8 cellular contexts compared by ENCODE assay signal in genomic region chr19:11924886-11925583, GRCh38. TPM values are rescaled to one million over a fixed set of nuclear protein-coding genes. Genes with fewer than 3 reads are reported as not detected.
A peak's percentile ranks its signal among the peaks of the same experiment; 100 is the strongest.
DNase-seq lines count a peak whose midpoint lies in the region; ATAC-seq and TF ChIP-seq lines count a peak whose summit lies in the region.

Gene ZNF700 (plus strand): TSS chr19:11925107. CDS start chr19:11925211, 104 bp downstream.

- H4K20me1 ChIP-seq in IMR-90 (ENCODE audit: insufficient read depth, low read length): peaks cover 3% of the 10 kb centered on the region

- peak within 1 kb of the TSS; percentile 92 for H3K4me2 ChIP-seq in IMR-90 (ENCODE audit: low read depth, low read length)

- TF ChIP-seq RAD21 in IMR-90 (IDR thresholded peaks at IDR 0.05; ENCODE audit: low read length): no peak

- H2AK5ac ChIP-seq in IMR-90 (ENCODE audit: low read depth, low read length): peak within 1 kb of the TSS; percentile 54

- peak within 1 kb of the TSS; percentile 94 for H3K4ac ChIP-seq in IMR-90 (ENCODE audit: low read depth, low read length)

- H3K27me3 ChIP-seq in IMR-90 (ENCODE audit: control insufficient read depth, insufficient read depth, low read length): no peaks in the 10 kb centered on the region

- H3K23ac ChIP-seq in IMR-90 (ENCODE audit: low read depth, low read length): peak within 1 kb of the TSS; percentile 85

- H4K91ac ChIP-seq in IMR-90 (ENCODE audit: insufficient read depth, low read depth, low read length): peak within 1 kb of the TSS; percentile 85

- in situ Hi-C loops in IMR-90 (cut with MboI; ENCODE audit: low sequenced_read_pairs): no loop called here

- H2BK15ac ChIP-seq in IMR-90 (ENCODE audit: low read depth, low read length): peak within 1 kb of the TSS; percentile 53; the same call in 1 of the 3 replicates

- DNase-seq in DMS114 treated with DMSO at 0.1 percent for 48 hours (lab: John Stamatoyannopoulos, UW; ENCODE audit: unreplicated experiment) (peak; percentile 85), IMR-90 (peak; percentile 86), OCI-M1 (lab: John Stamatoyannopoulos, UW) (peak; percentile 100), activated T-cell treated with anti-CD3 and anti-CD28 coated beads for 24 hours (ENCODE audit: low read depth) (peak; percentile 91), epidermal melanocyte (ENCODE audit: insufficient read length, low spot score) (peak; percentile 85), middle frontal gyrus (ENCODE audit: extremely low spot score, low spot score) (peak; percentile 88)
- DNase-seq in stimulated activated CD8-positive, alpha-beta memory T cell treated with anti-CD3 and anti-CD28 coated beads, Interleukin-2, amount 100 ng/mL, for 1 hour (ENCODE audit: low read depth in 2 of 2): peak; percentile 76 to 90

- peak within 1 kb of the TSS; percentile 88 for H4K5ac ChIP-seq in IMR-90 (ENCODE audit: low read depth, low read length)

- H3K4me3 ChIP-seq in IMR-90 (ENCODE audit: insufficient read depth, low read depth, low read length): peak within 1 kb of the TSS; percentile 93

- ATAC-seq in GM21529 (IDR thresholded peaks at IDR 0.05; ENCODE audit: unreplicated experiment) (peak; percentile 89), IMR-90 (ENCODE audit: low read depth) (peak; percentile 96)

- H4K8ac ChIP-seq in IMR-90 (ENCODE audit: low read depth in 2 of 2, low read length in 2 of 2): peak within 1 kb of the TSS in 1 of 2 experiments; percentile 90; a peak in 2 of 4 replicates

- H3K56ac ChIP-seq in IMR-90 (ENCODE audit: extremely low read depth, insufficient read depth, low read length): peak within 1 kb of the TSS; percentile 35; the same call in 1 of the 2 replicates

- POLR2A ChIA-PET in IMR-90 (lab: Charles Lee; ENCODE audit: unreplicated experiment): no interaction called here

- peak within 1 kb of the TSS; percentile 58; the same call in 1 of the 2 replicates for H2BK120ac ChIP-seq in IMR-90 (ENCODE audit: low read depth, low read length)

- peak within 1 kb of the TSS; percentile 96 for H2AFZ ChIP-seq in IMR-90 (replicated peaks; ENCODE audit: low read length, poor library complexity)

- H3K14ac ChIP-seq in IMR-90 (replicated peaks; ENCODE audit: low read depth, low read length): peak within 1 kb of the TSS; percentile 94

- no peaks in the 10 kb centered on the region for H3K36me3 ChIP-seq in IMR-90 (ENCODE audit: control insufficient read depth, insufficient read depth, low read length)

- H3K18ac ChIP-seq in IMR-90 (ENCODE audit: low read depth, low read length): peak within 1 kb of the TSS; percentile 56

- H3K79me1 ChIP-seq in IMR-90 (ENCODE audit: low read depth in 1 of 2, low read length in 2 of 2): peaks cover 3 to 22% of the 10 kb centered on the region in 2 experiments; a peak in 3 of 4 replicates

- peak within 1 kb of the TSS; percentile 77 for H2AK9ac ChIP-seq in IMR-90 (replicated peaks; ENCODE audit: low read depth, low read length, poor library complexity)

- no peak for TF ChIP-seq CTCF in IMR-90 (conservative IDR thresholded peaks at IDR 0.05; ENCODE audit: low read depth, low read length)

- CTCF ChIA-PET in IMR-90 (lab: Yijun Ruan, JAX): interaction anchor here (0.7 to 2.6 kb wide), 5 partner anchors 29 to 135 kb away, joined by 3 to 24 read pairs (median 5); no protein-coding TSS in a partner anchor

- no peak within 1 kb of the TSS for H2BK20ac ChIP-seq in IMR-90 (ENCODE audit: low read depth, low read length)

- dilution Hi-C loops in IMR-90 (cut with HindIII; ENCODE audit: low sequenced_read_pairs, unreplicated experiment): no loop called here

- 0% methylated on average over 19 of the region's 50 CpGs; no CpG with 5 or more reads in 1 of the 2 experiments for WGBS in IMR-90 (ENCODE audit: extremely low coverage in 2 of 2, insufficient read length in 1 of 2), 2 experiments

- H3K9me3 ChIP-seq in IMR-90 (ENCODE audit: control insufficient read depth, insufficient read depth, low read length): no peaks in the 10 kb centered on the region

- H2BK5ac ChIP-seq in IMR-90 (ENCODE audit: low read depth, low read length, poor library complexity, severe bottlenecking): peak within 1 kb of the TSS; percentile 86

- no TSS peak for BruUV-seq in IMR-90 (replicated peaks; lab: Mats Ljungman, UMichigan)

- no peaks in the 10 kb centered on the region for H3K9me1 ChIP-seq in IMR-90 (ENCODE audit: insufficient read depth, low read length)

- TF ChIP-seq POLR2A in IMR-90 (IDR thresholded peaks at IDR 0.05; ENCODE audit: low read depth, low read length): peak; percentile 72; the same call in 1 of the 2 replicates

- peaks cover 4% of the 10 kb centered on the region; the same call in 1 of the 2 replicates for H3K4me1 ChIP-seq in IMR-90 (ENCODE audit: control insufficient read depth, insufficient read depth, low read length)

- intact Hi-C loops in IMR-90 (cut with micrococcal nuclease): loop anchor here (10.0 kb wide), 1 partner anchor 130 kb away; the partner anchor contains the start of gene ZNF878

- H3K27ac ChIP-seq in IMR-90 (ENCODE audit: insufficient read depth, low read length): peak within 1 kb of the TSS; percentile 97

- H3K9ac ChIP-seq in IMR-90 (ENCODE audit: low read depth, low read length): peak within 1 kb of the TSS; percentile 86

TF ChIP-seq in IMR-90, 13 proteins besides CTCF, POLR2A, EP300 and RAD21:
- peak; percentile 10; the same call in 1 of the 2 replicates for TF ChIP-seq CEBPB (IDR thresholded peaks at IDR 0.05; ENCODE audit: low read depth, low read length)
- TF ChIP-seq MAZ (IDR thresholded peaks at IDR 0.05; ENCODE audit: borderline replicate concordance, low read depth, low read length): peak; percentile 80; the same call in 1 of the 2 replicates
- no peak for TF ChIP-seq RCOR1 (IDR thresholded peaks at IDR 0.05; ENCODE audit: insufficient replicate concordance, low read length)
- no peak for TF ChIP-seq CHD1 (IDR thresholded peaks at IDR 0.05; ENCODE audit: low read depth, low read length)
- TF ChIP-seq MAFK (IDR thresholded peaks at IDR 0.05; ENCODE audit: low read depth, low read length): no peak
- no peak for TF ChIP-seq FOS (IDR thresholded peaks at IDR 0.05; ENCODE audit: low read depth, low read length)
- peak; percentile 63; the same call in 1 of the 2 replicates for TF ChIP-seq MXI1 (IDR thresholded peaks at IDR 0.05; ENCODE audit: borderline replicate concordance, low read depth, low read length)
- no peak for TF ChIP-seq BHLHE40 (IDR thresholded peaks at IDR 0.05; ENCODE audit: low read depth, low read length)

RNA-seq across cellular contexts. Expression of gene ZNF700, which starts in this region (rescaled TPM):
- total RNA-seq in IMR-90 (2012; rRNA removed): 10.2 and 11.9 TPM in 2 replicates
- polyA plus RNA-seq in IMR-90 (2012; rRNA removed): 4.2 and 5.3 TPM in 2 replicates
- 0.45 and 1.1 TPM in 2 replicates for polyA plus RNA-seq in IMR-90 (2012; cell fraction: cytosol; rRNA removed)
- polyA plus RNA-seq in IMR-90 (2012; cell fraction: nucleus; rRNA removed; ENCODE audit: low replicate concordance): 3.2 and 33.1 TPM in 2 replicates

Comparison
In these comparisons a context has a peak if more than half of its experiments do, and no peak if none do; other contexts are left out.
1. Peak in every context shown above with its lines: DNase-seq, ATAC-seq, H3K4me3 ChIP-seq and H3K27ac ChIP-seq.